In genomic region chr3:61915296-61915695, GRCh38 we compare ENCODE assay signal across 1 cellular context.
TF ChIP-seq lines count a peak whose summit lies in the region.

No MANE protein-coding gene starts in this region.

TF ChIP-seq in GM12878, 131 proteins besides CTCF, POLR2A, EP300 and RAD21 (continued from another document):
- TF ChIP-seq WRNIP1 (IDR thresholded peaks at IDR 0.05; ENCODE audit: borderline replicate concordance, low read depth, low read length), result no peak
TF ChIP-seq in GM12878: peak in this region for 1.
